In the genomic region with DNA sequence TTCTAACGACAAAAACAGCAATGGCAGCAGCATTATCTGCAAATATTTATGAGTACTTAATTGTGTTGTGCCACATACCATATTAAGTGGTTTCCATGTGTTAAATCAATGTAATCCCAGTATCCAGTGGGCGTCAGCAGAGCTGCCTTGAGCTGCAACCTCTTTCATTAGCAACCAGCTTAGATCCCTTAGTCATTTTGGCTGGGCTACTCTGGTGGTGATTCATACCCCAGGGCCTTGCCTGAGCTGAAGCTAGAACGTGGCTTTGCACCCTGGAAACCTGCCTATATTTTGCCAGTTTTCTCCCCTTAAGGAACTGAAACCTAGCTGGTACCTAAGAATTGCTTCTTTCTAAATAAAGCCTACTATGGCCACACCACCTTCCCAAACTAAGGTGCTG, we compare ENCODE assay signal across 10 cellular contexts.
DNase-seq lines count a peak whose midpoint lies in the region; ATAC-seq, FAIRE-seq and TF ChIP-seq lines count a peak whose summit lies in the region.
"Had no signal": no experiment of that assay in that cellular context is flagged by ENCODE, and none has a peak within 500 bp of the region (broad histone marks: within the 10 kb centered on the region; RNA-seq: fewer than 3 reads in every experiment).

No MANE protein-coding gene starts in this region.

- H3K9me3 ChIP-seq in SJSA1 (replicated peaks), result no peaks in the 10 kb centered on the region
- H3K9me3 ChIP-seq in gastroesophageal sphincter, result no peaks in the 10 kb centered on the region

- peak; percentile 75 for DNase-seq in H4 (ENCODE audit: low spot score)
- DNase-seq in SJSA1 (ENCODE audit: low read depth in 1 of 2, low spot score in 2 of 2), result peak; percentile 21 to 43
- DNase-seq in fibroblast of pulmonary artery (ENCODE audit: low read depth), result peak; percentile 72
- peak; percentile 61 for DNase-seq in stromal cell of bone marrow (ENCODE audit: low read depth)
- DNase-seq in GM12892 (ENCODE audit: insufficient read length), result no peak
- DNase-seq in GM10266 (ENCODE audit: extremely low spot score), result no peak
- DNase-seq: DND-41, natural killer cell, NCI-H345 had no signal

- H3K4me3 ChIP-seq in SJSA1 (no peak overlapping the region), fibroblast of pulmonary artery (replicated peaks; ENCODE audit: low read depth, low read length) (no peak overlapping the region), gastroesophageal sphincter (no peak overlapping the region)

- H3K27ac ChIP-seq in SJSA1 (peak overlapping the region; percentile 79), gastroesophageal sphincter (no peak overlapping the region)

- TF ChIP-seq CTCF in fibroblast of pulmonary artery (IDR thresholded peaks at IDR 0.05; ENCODE audit: low read length, missing control alignments) (no peak), gastroesophageal sphincter (IDR thresholded peaks at IDR 0.05) (no peak), GM10266 (IDR thresholded peaks at IDR 0.05; ENCODE audit: control insufficient read depth, insufficient read depth, low read depth, missing control alignments) (no peak)

- FAIRE-seq in GM12892 (lab: Jason Lieb, UNC), result no peak

- H3K4me1 ChIP-seq in SJSA1 (replicated peaks), result peaks cover 16% of the 10 kb centered on the region
- no peaks in the 10 kb centered on the region for H3K4me1 ChIP-seq in gastroesophageal sphincter

- TF ChIP-seq POLR2A in gastroesophageal sphincter (IDR thresholded peaks at IDR 0.05) (no peak), GM12892 (IDR thresholded peaks at IDR 0.05; ENCODE audit: low read depth, low read length) (no peak)

- ATAC-seq in gastroesophageal sphincter, result no peak
- ATAC-seq: natural killer cell had no signal

- no peaks in the 10 kb centered on the region for H3K36me3 ChIP-seq in SJSA1
- no peaks in the 10 kb centered on the region for H3K36me3 ChIP-seq in gastroesophageal sphincter

- WGBS in gastroesophageal sphincter (ENCODE audit: low coverage in 1 of 2), 2 donors, result 48 to 50% methylated on average over 2 to 3 of the region's 3 CpGs

- H3K27me3 ChIP-seq in SJSA1 (replicated peaks) (no peaks in the 10 kb centered on the region), gastroesophageal sphincter (no peaks in the 10 kb centered on the region)

- no peak for TF ChIP-seq EP300 in gastroesophageal sphincter (IDR thresholded peaks at IDR 0.05)

Comparison
In these comparisons a context has a peak if more than half of its experiments do, and no peak if none do; other contexts are left out.
1. DNase-seq: peak in H4 (single experiment), SJSA1 (2 of 2), fibroblast of pulmonary artery (single experiment) and stromal cell of bone marrow (single experiment); none in GM12892 (single experiment) and GM10266 (single experiment).